Comparison of ENCODE assay signal across 16 cellular contexts in genomic region chr1:76083189-76083588, GRCh38. TPM values are rescaled to one million over a fixed set of nuclear protein-coding genes. Genes with fewer than 3 reads are reported as not detected.
DNase-seq lines count a peak whose midpoint lies in the region; ATAC-seq and TF ChIP-seq lines count a peak whose summit lies in the region.
"Had no signal": no experiment of that assay in that cellular context is flagged by ENCODE, and none has a peak within 500 bp of the region (broad histone marks: within the 10 kb centered on the region; RNA-seq: fewer than 3 reads in every experiment).

No MANE protein-coding gene starts in this region.

- H3K4me1 ChIP-seq in mucosa of descending colon (ENCODE audit: low read depth), result no peaks in the 10 kb centered on the region
- no peaks in the 10 kb centered on the region for H3K4me1 ChIP-seq in upper lobe of right lung

- no peaks in the 10 kb centered on the region for H3K27me3 ChIP-seq in upper lobe of right lung
- H3K27me3 ChIP-seq: sigmoid colon had no signal

- peak; percentile 39 to 67 for DNase-seq in NCI-H526 (lab: John Stamatoyannopoulos, UW)
- no peak for DNase-seq in NCI-H526 treated with DMSO at 0.1 percent for 48 hours (lab: John Stamatoyannopoulos, UW)
- DNase-seq in amygdala (lab: John Stamatoyannopoulos, UW), result peak in 35 of 56 donors; percentile 5 to 68 (median 31)
- peak in 1 of 3 donors; percentile 19 for DNase-seq in mucosa of descending colon
- no peak for DNase-seq in upper lobe of right lung
- DNase-seq in omental fat pad (ENCODE audit: low spot score), result no peak
- DNase-seq in NCI-H146 treated with DMSO at 0.1 percent for 48 hours (lab: John Stamatoyannopoulos, UW; ENCODE audit: unreplicated experiment), result no peak
- DNase-seq in activated naive CD4-positive, alpha-beta T cell treated with Interleukin-2 at 50 U/mL for 16 hours, result no peak
- DNase-seq: 8988T; activated CD8-positive, alpha-beta memory T cell treated with anti-CD3 and anti-CD28 coated beads, Interleukin-2, amount 50 U/mL, for 4 hours; activated naive CD4-positive, alpha-beta T cell treated with anti-CD3 and anti-CD28 coated beads, Interleukin-2, amount 50 U/mL, for 16 hours; CD4-positive, alpha-beta memory T cell; NCI-H2107; sigmoid colon; T-helper 17 cell had no signal

- intact Hi-C loops in mucosa of descending colon (cut with DNase I, micrococcal nuclease) (no loop called here), upper lobe of right lung (cut with DNase I) (no loop called here)

- peak; percentile 28 for ATAC-seq in mucosa of descending colon
- peak; percentile 39 for ATAC-seq in upper lobe of right lung
- ATAC-seq in omental fat pad (ENCODE audit: low FRiP score), result no peak
- ATAC-seq: T-helper 17 cell had no signal

- no peak overlapping the region for H3K27ac ChIP-seq in upper lobe of right lung
- H3K27ac ChIP-seq: sigmoid colon, thoracic aorta had no signal

- H3K9me3 ChIP-seq in mucosa of descending colon (no peaks in the 10 kb centered on the region), upper lobe of right lung (no peaks in the 10 kb centered on the region)
- H3K9me3 ChIP-seq: sigmoid colon, thoracic aorta had no signal

- TF ChIP-seq CTCF in mucosa of descending colon (IDR thresholded peaks at IDR 0.05), result no peak
- no peak for TF ChIP-seq CTCF in upper lobe of right lung (IDR thresholded peaks at IDR 0.05)
- no peak for TF ChIP-seq CTCF in omental fat pad (IDR thresholded peaks at IDR 0.05)

- no peak overlapping the region for H3K4me3 ChIP-seq in mucosa of descending colon
- H3K4me3 ChIP-seq in upper lobe of right lung, result no peak overlapping the region
- H3K4me3 ChIP-seq: sigmoid colon, thoracic aorta had no signal

- H3K36me3 ChIP-seq in mucosa of descending colon (ENCODE audit: low read depth) (no peaks in the 10 kb centered on the region), upper lobe of right lung (no peaks in the 10 kb centered on the region)
- H3K36me3 ChIP-seq: sigmoid colon, thoracic aorta had no signal

RNA-seq across cellular contexts. Expression of gene ST6GALNAC3, which starts 8.6 kb away (rescaled TPM):
- total RNA-seq in mucosa of descending colon (1 to 10 TPM; 5.4 to 9.0 (median 6.7) TPM), upper lobe of right lung (5.6 TPM), omental fat pad (10 to 100 TPM in 3 of 4 donors, 1 to 10 TPM in 1; 9.7 to 34.0 (median 14.1) TPM)

Comparison
In these comparisons a context has a peak if more than half of its experiments do, and no peak if none do; other contexts are left out.
1. DNase-seq: peak in NCI-H526 (2 of 2) and amygdala (35 of 56); none in NCI-H526 treated with DMSO at 0.1 percent for 48 hours (single experiment), upper lobe of right lung (single experiment), omental fat pad (single experiment), NCI-H146 treated with DMSO at 0.1 percent for 48 hours (single experiment) and activated naive CD4-positive, alpha-beta T cell treated with Interleukin-2 at 50 U/mL for 16 hours (single experiment).